7 cellular contexts compared by ENCODE assay signal in genomic region chr22:36384766-36385400, GRCh38. TPM values are rescaled to one million over a fixed set of nuclear protein-coding genes. Genes with fewer than 3 reads are reported as not detected.
A peak's percentile ranks its signal among the peaks of the same experiment; 100 is the strongest.
DNase-seq lines count a peak whose midpoint lies in the region; FAIRE-seq and TF ChIP-seq lines count a peak whose summit lies in the region.

No MANE protein-coding gene starts in this region.

- no peak for TF ChIP-seq POLR2A in lower leg skin (IDR thresholded peaks at IDR 0.05)

- H3K9me3 ChIP-seq in astrocyte (ENCODE audit: insufficient read depth, low read depth, low read length) (no peaks in the 10 kb centered on the region), keratinocyte (ENCODE audit: control insufficient read depth, low read depth, low read length) (no peaks in the 10 kb centered on the region), stomach smooth muscle (ENCODE audit: control insufficient read depth in 2 of 2, low read length in 2 of 2) (no peaks in the 10 kb centered on the region)

- no peak for TF ChIP-seq CTCF in GM12875 (IDR thresholded peaks at IDR 0.05; ENCODE audit: borderline replicate concordance, insufficient read depth, low read depth, low read length)
- TF ChIP-seq CTCF in astrocyte (IDR thresholded peaks at IDR 0.05; ENCODE audit: insufficient read depth, low read depth, low read length), result no peak
- no peak for TF ChIP-seq CTCF in keratinocyte (optimal IDR thresholded peaks at IDR 0.05 in 1 of 3, IDR thresholded peaks at IDR 0.05 in 1 of 3, conservative IDR thresholded peaks at IDR 0.05 in 1 of 3; ENCODE audit: extremely low read depth in 1 of 3, insufficient read depth in 2 of 3, low read length in 3 of 3)
- no peak for TF ChIP-seq CTCF in lower leg skin (IDR thresholded peaks at IDR 0.05)

- peak overlapping the region; percentile 96 for H3K9ac ChIP-seq in astrocyte (ENCODE audit: low read length)
- H3K9ac ChIP-seq in keratinocyte (ENCODE audit: control insufficient read depth, extremely low read depth, insufficient read depth, low read length), result peak overlapping the region; percentile 96
- H3K9ac ChIP-seq in stomach smooth muscle (ENCODE audit: low read length in 2 of 2), result peak overlapping the region; percentile 95 to 98

- H3K4me1 Mint-ChIP-seq in astrocyte (ENCODE audit: low read depth, unreplicated experiment), result peaks cover 26% of the 10 kb centered on the region

- H3K36me3 ChIP-seq in astrocyte (ENCODE audit: insufficient read depth, low read length) (peaks cover 32% of the 10 kb centered on the region), keratinocyte (ENCODE audit: control insufficient read depth in 2 of 2, extremely low read depth in 1 of 2, insufficient read depth in 2 of 2, low read length in 2 of 2) (peaks cover 18 to 53% of the 10 kb centered on the region in 2 experiments), stomach smooth muscle (ENCODE audit: control insufficient read depth in 2 of 2, insufficient read depth in 2 of 2, low read length in 2 of 2) (peaks cover 6 to 8% of the 10 kb centered on the region in 2 donors)

- H3K9me3 Mint-ChIP-seq in astrocyte (ENCODE audit: unreplicated experiment), result no peaks in the 10 kb centered on the region

- peaks cover 41% of the 10 kb centered on the region for H3K4me1 ChIP-seq in astrocyte (ENCODE audit: insufficient read depth, low read length)
- peaks cover 47% of the 10 kb centered on the region for H3K4me1 ChIP-seq in keratinocyte (ENCODE audit: control insufficient read depth, extremely low read depth, insufficient read depth, low read length)
- H3K4me1 ChIP-seq in stomach smooth muscle (ENCODE audit: control insufficient read depth, insufficient read depth, low read length), result peaks cover 56% of the 10 kb centered on the region

- WGBS in lower leg skin, 2 donors, result 7 to 8% methylated on average over 6 of the region's 6 CpGs

- H3K4me3 Mint-ChIP-seq in astrocyte (ENCODE audit: unreplicated experiment), result peak overlapping the region; percentile 100

- no peaks in the 10 kb centered on the region for H3K27me3 Mint-ChIP-seq in astrocyte (ENCODE audit: low read depth, unreplicated experiment)

- H3K4me3 ChIP-seq in GM12875 (ENCODE audit: low read depth, low read length), result peak overlapping the region; percentile 97
- peak overlapping the region; percentile 100 for H3K4me3 ChIP-seq in astrocyte (ENCODE audit: insufficient read depth, low read depth, low read length)
- H3K4me3 ChIP-seq in keratinocyte (ENCODE audit: control insufficient read depth in 2 of 3, extremely low read depth in 1 of 3, insufficient read depth in 2 of 3, low read depth in 1 of 3, low read length in 3 of 3), result peak overlapping the region; percentile 86 to 99 (median 98)
- peak overlapping the region; percentile 91 to 92 for H3K4me3 ChIP-seq in stomach smooth muscle (ENCODE audit: low read length in 2 of 2)
- H3K4me3 ChIP-seq in lower leg skin (ENCODE audit: low read depth, poor library complexity, severe bottlenecking), result no peak overlapping the region

- no peak overlapping the region for H2AFZ ChIP-seq in astrocyte (ENCODE audit: low read depth, low read length)
- no peak overlapping the region for H2AFZ ChIP-seq in keratinocyte (ENCODE audit: control insufficient read depth, low read length)

- DNase-seq in NCI-H69 (lab: John Stamatoyannopoulos, UW) (peak; percentile 67), astrocyte (ENCODE audit: low read depth) (no peak), keratinocyte (ENCODE audit: low read depth, low spot score) (no peak), NCI-H510A (lab: John Stamatoyannopoulos, UW) (no peak), lower leg skin (ENCODE audit: low spot score in 2 of 2) (no peak)

- intact Hi-C loops in lower leg skin (cut with DNase I; ENCODE audit: low total_unique reads), result loop anchor here (10.0 kb wide), 1 partner anchor 50 kb away; no protein-coding TSS in a partner anchor

- H3K4me2 ChIP-seq in astrocyte (ENCODE audit: low read length) (peak overlapping the region; percentile 97), keratinocyte (ENCODE audit: control insufficient read depth, extremely low read depth, insufficient read depth, low read depth, low read length) (peak overlapping the region; percentile 99)

- H3K27ac ChIP-seq in astrocyte (ENCODE audit: low read depth, low read length) (peak overlapping the region; percentile 84), keratinocyte (ENCODE audit: control insufficient read depth, insufficient read depth, low read length) (peak overlapping the region; percentile 97), stomach smooth muscle (ENCODE audit: low read length) (peak overlapping the region; percentile 96)

- FAIRE-seq in astrocyte (lab: Jason Lieb, UNC), result no peak
- no peak for FAIRE-seq in keratinocyte (lab: Jason Lieb, UNC)

- no peaks in the 10 kb centered on the region for H3K27me3 ChIP-seq in astrocyte (ENCODE audit: insufficient read depth, low read length)
- no peaks in the 10 kb centered on the region for H3K27me3 ChIP-seq in keratinocyte (ENCODE audit: control insufficient read depth, extremely low read depth, insufficient read depth, low read length)
- no peaks in the 10 kb centered on the region for H3K27me3 ChIP-seq in stomach smooth muscle (ENCODE audit: control insufficient read depth in 1 of 2, insufficient read depth in 2 of 2, low read length in 2 of 2)

- H4K20me1 ChIP-seq in astrocyte (ENCODE audit: insufficient read depth, low read length), result peaks cover 73% of the 10 kb centered on the region
- peaks cover 63% of the 10 kb centered on the region for H4K20me1 ChIP-seq in keratinocyte (ENCODE audit: control insufficient read depth, extremely low read depth, insufficient read depth, low read length)

- H3K36me3 Mint-ChIP-seq in astrocyte (ENCODE audit: low read depth, unreplicated experiment), result peaks cover 32% of the 10 kb centered on the region

- peaks cover 5% of the 10 kb centered on the region for H3K9me1 ChIP-seq in keratinocyte (ENCODE audit: control insufficient read depth, extremely low read depth, insufficient read depth, low read length)

- H3K79me2 ChIP-seq in astrocyte (ENCODE audit: insufficient read depth, low read length), result peaks cover 87% of the 10 kb centered on the region
- H3K79me2 ChIP-seq in keratinocyte (ENCODE audit: control insufficient read depth, insufficient read depth, low read length), result peaks cover 78% of the 10 kb centered on the region

- H3K27ac Mint-ChIP-seq in astrocyte (ENCODE audit: unreplicated experiment), result peak overlapping the region; percentile 99

- dilution Hi-C loops in keratinocyte (cut with MboI; ENCODE audit: extremely low pct_ligation_motif_present, low sequenced_read_pairs), result no loop called here

RNA-seq across cellular contexts. Expression of gene MYH9, which starts 2.9 kb away (rescaled TPM):
- total RNA-seq in astrocyte (2,278 and 2,469 TPM in 2 replicates), lower leg skin (100 to 1,000 TPM; 258 to 335 (median 307) TPM)
- polyA plus RNA-seq in keratinocyte, result 277 to 489 TPM (median 351 TPM) in 3 replicates
- 526 TPM for polyA plus RNA-seq in keratinocyte (2011; ENCODE audit: low read depth)
- 357 and 388 TPM in 2 replicates for polyA plus RNA-seq in keratinocyte (2011; cell fraction: cytosol; rRNA removed)
- polyA plus RNA-seq in keratinocyte (2011; cell fraction: nucleus; rRNA removed), result 864 and 995 TPM in 2 replicates
- 168 and 903 TPM in 2 replicates for polyA plus RNA-seq in keratinocyte (2012; ENCODE audit: low replicate concordance)
- 752 to 1,882 TPM (median 1,066 TPM) in 3 replicates for polyA minus RNA-seq in keratinocyte
- 461 TPM for polyA minus RNA-seq in keratinocyte (2011; cell fraction: cytosol; rRNA and poly(A)+ RNA removed)
- polyA minus RNA-seq in keratinocyte (2011; cell fraction: nucleus; rRNA and poly(A)+ RNA removed), result 623 and 1,627 TPM in 2 replicates
